In the genomic region with DNA sequence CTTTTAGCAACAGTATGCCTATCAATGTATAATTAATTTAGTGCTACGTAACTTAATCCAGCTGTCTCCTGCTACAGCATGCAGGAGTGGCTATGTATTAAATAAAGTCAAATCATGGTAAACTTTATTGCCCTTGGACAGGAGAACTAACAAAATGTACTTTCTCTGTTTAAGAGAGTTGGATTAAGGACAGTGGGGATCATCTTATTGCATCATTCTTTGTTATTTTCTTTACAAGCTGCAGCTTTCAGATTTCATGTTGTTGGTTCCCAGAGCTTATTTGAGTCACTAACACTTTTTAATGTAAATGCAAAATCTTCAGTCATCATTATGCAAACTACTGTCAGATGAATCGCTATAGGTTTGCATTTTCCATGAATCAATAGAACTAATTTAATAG, we compare ENCODE assay signal across 21 cellular contexts.
"Had no signal": no experiment of that assay in that cellular context is flagged by ENCODE, and none has a peak within 500 bp of the region (broad histone marks: within the 10 kb centered on the region; RNA-seq: fewer than 3 reads in every experiment).

No MANE protein-coding gene starts in this region.

- H3K4me1 ChIP-seq: esophagus muscularis mucosa, neural progenitor cell, parathyroid adenoma, spleen, testis, tibial artery had no signal

- H3K4me3 ChIP-seq: coronary artery, esophagus muscularis mucosa, lung, neural progenitor cell, skin epidermis, spleen, testis, tibial artery had no signal

- H3K36me3 ChIP-seq: esophagus muscularis mucosa, neural progenitor cell, spleen, tibial artery had no signal

- DNase-seq: dermis blood vessel endothelial cell; effector memory CD4-positive, alpha-beta T cell; hypothalamus; immature natural killer cell; kidney; naive B cell; spleen; stimulated activated CD4-positive, alpha-beta T cell treated with anti-CD3 and anti-CD28 coated beads, Interleukin-4, amount 100 ng/mL, for 4 hours; stimulated activated naive CD8-positive, alpha-beta T cell treated with anti-CD3 and anti-CD28 coated beads, Interleukin-15, Interleukin-2, amounts not matched to agents 100 U/mL and 50 U/mL, for 24 hours; substantia nigra; testis; tibial artery had no signal

- H3K9me3 ChIP-seq: esophagus muscularis mucosa, testis, tibial artery had no signal

- ATAC-seq: left lobe of liver; sciatic nerve; stimulated activated memory B cell treated with anti-CD40 and anti-IgM and Interleukin-4, amounts not matched to agents 10 μg/mL and 1 μg/mL and 100 μg/mL, for 72 hours; stimulated activated naive CD8-positive, alpha-beta T cell treated with anti-CD3 and anti-CD28 coated beads, Interleukin-15, Interleukin-2, amounts not matched to agents 100 U/mL and 50 U/mL, for 24 hours had no signal
